ENCODE assay signal across 27 cellular contexts in genomic region chr9:130398487-130399240, GRCh38.
"Had no signal": no experiment of that assay in that cellular context is flagged by ENCODE, and none has a peak within 500 bp of the region (broad histone marks: within the 10 kb centered on the region; RNA-seq: fewer than 3 reads in every experiment).

No MANE protein-coding gene starts in this region.

- H3K27ac ChIP-seq: left lung, lower lobe of right lung, pancreas, prostate gland, tibial nerve, uterus had no signal

- H3K27me3 Mint-ChIP-seq: stimulated activated naive CD8-positive, alpha-beta T cell treated with anti-CD3 and anti-CD28 coated beads, Interleukin-15, amount 100 ng/mL, for 72 hours; type B pancreatic cell had no signal

- DNase-seq: hippocampal formation; kidney glomerular epithelial cell; left cardiac atrium; left lung; lower lobe of right lung; mammary epithelial cell; mesenchymal stem cell; naive B cell; natural killer cell; nucleus accumbens; pancreas; posterior cingulate gyrus; retina; right cardiac atrium; stimulated activated CD4-positive, alpha-beta T cell treated with anti-CD3 and anti-CD28 coated beads, Interleukin-1b, Interleukin-23, amount 100 ng/mL, for 48 hours; stimulated activated CD4-positive, alpha-beta T cell treated with anti-CD3 and anti-CD28 coated beads, Interleukin-2, amount 100 ng/mL, for 48 hours; stimulated activated CD4-positive, alpha-beta T cell treated with anti-CD3 and anti-CD28 coated beads, Interleukin-4, amount 100 ng/mL, for 4 hours; stimulated activated CD8-positive, alpha-beta memory T cell treated with anti-CD3 and anti-CD28 coated beads, Interleukin-4, amount 100 ng/mL, for 48 hours; stimulated activated naive CD4-positive, alpha-beta T cell treated with Interleukin-2 at 50 U/mL for 16 hours; stimulated activated naive CD8-positive, alpha-beta T cell treated with anti-CD3 and anti-CD28 coated beads, Interleukin-15, amount 100 ng/mL, for 72 hours; substantia nigra; uterus had no signal

- H3K4me1 ChIP-seq: left lung, lower lobe of right lung, pancreas, prostate gland, tibial nerve, uterus had no signal

- H3K4me3 ChIP-seq: left lung, lower lobe of right lung, pancreas, prostate gland, smooth muscle cell, tibial nerve, uterus had no signal

- H3K4me2 ChIP-seq: smooth muscle cell had no signal

- H3K36me3 ChIP-seq: left lung, lower lobe of right lung, pancreas, prostate gland, tibial nerve, uterus had no signal

- H3K27me3 ChIP-seq: left lung, pancreas, uterus had no signal

- H3K4me3 Mint-ChIP-seq: naive B cell; natural killer cell; stimulated activated memory B cell treated with anti-CD40 and anti-IgM and Interleukin-4, amounts not matched to agents 10 μg/mL and 1 μg/mL and 100 μg/mL, for 72 hours; stimulated activated naive CD8-positive, alpha-beta T cell treated with anti-CD3 and anti-CD28 coated beads, Interleukin-15, amount 100 ng/mL, for 72 hours; type B pancreatic cell had no signal

- ATAC-seq: left cardiac atrium; left lung; lower lobe of right lung; natural killer cell; pancreas; right cardiac atrium; stimulated activated memory B cell treated with anti-CD40 and anti-IgM and Interleukin-4, amounts not matched to agents 10 μg/mL and 1 μg/mL and 100 μg/mL, for 72 hours; stimulated activated naive CD8-positive, alpha-beta T cell treated with anti-CD3 and anti-CD28 coated beads, Interleukin-15, amount 100 ng/mL, for 72 hours had no signal

- H3K36me3 Mint-ChIP-seq: naive B cell; natural killer cell; stimulated activated memory B cell treated with anti-CD40 and anti-IgM and Interleukin-4, amounts not matched to agents 10 μg/mL and 1 μg/mL and 100 μg/mL, for 72 hours; type B pancreatic cell had no signal

- H3K9me3 ChIP-seq: left lung, lower lobe of right lung, pancreas, prostate gland, uterus had no signal

- H3K9me3 Mint-ChIP-seq: natural killer cell; stimulated activated memory B cell treated with anti-CD40 and anti-IgM and Interleukin-4, amounts not matched to agents 10 μg/mL and 1 μg/mL and 100 μg/mL, for 72 hours; stimulated activated naive CD8-positive, alpha-beta T cell treated with anti-CD3 and anti-CD28 coated beads, Interleukin-15, amount 100 ng/mL, for 72 hours; type B pancreatic cell had no signal

- H3K27ac Mint-ChIP-seq: natural killer cell; stimulated activated memory B cell treated with anti-CD40 and anti-IgM and Interleukin-4, amounts not matched to agents 10 μg/mL and 1 μg/mL and 100 μg/mL, for 72 hours; type B pancreatic cell had no signal

- H3K4me1 Mint-ChIP-seq: naive B cell; natural killer cell; stimulated activated memory B cell treated with anti-CD40 and anti-IgM and Interleukin-4, amounts not matched to agents 10 μg/mL and 1 μg/mL and 100 μg/mL, for 72 hours; stimulated activated naive CD8-positive, alpha-beta T cell treated with anti-CD3 and anti-CD28 coated beads, Interleukin-15, amount 100 ng/mL, for 72 hours had no signal
